ENCODE assay signal across 9 cellular contexts in the genomic region with DNA sequence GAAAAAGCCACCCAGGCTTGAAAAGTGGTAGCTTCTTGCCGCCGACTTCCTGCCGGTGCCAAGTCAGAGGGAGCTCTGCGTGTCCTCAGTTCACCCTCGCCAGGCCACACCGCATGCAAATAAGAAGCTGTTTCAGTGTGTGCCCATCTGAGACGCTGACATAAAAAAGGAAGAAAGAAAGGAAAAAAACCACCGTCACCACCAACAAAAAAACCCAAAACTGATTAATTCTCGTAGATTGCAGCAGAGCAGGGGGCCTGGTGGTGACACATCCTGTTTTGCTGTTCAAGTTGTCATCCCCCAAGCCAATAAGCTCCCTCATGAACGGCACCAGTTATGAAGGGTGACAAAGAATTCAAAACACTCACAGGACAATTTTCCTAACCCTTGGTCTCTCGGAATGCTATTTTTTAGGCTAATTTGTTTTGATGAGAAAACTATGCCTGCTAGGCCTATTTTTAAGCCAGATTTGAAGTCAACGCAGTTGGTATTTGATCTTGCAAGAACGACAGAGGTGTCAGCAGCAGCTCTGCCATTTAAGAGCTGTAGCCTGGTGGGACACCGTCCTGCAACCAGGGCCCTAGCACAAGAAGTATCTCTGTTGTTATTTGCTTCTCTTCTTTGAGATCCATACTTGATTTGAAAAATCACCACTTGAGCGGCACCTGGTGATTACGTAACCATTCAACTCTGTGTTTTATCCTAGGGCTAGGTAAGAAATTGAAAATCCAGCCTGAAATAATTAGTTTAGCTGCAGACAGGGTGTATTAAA.
A peak's percentile ranks its signal among the peaks of the same experiment; 100 is the strongest.
DNase-seq lines count a peak whose midpoint lies in the region; ATAC-seq and TF ChIP-seq lines count a peak whose summit lies in the region.
"Had no signal": no experiment of that assay in that cellular context is flagged by ENCODE, and none has a peak within 500 bp of the region (broad histone marks: within the 10 kb centered on the region; RNA-seq: fewer than 3 reads in every experiment).

No MANE protein-coding gene starts in this region.

- TF ChIP-seq EP300 in esophagus muscularis mucosa (IDR thresholded peaks at IDR 0.05) = no peak

- no peak for TF ChIP-seq POLR2A in esophagus muscularis mucosa (IDR thresholded peaks at IDR 0.05; ENCODE audit: low read depth)

- H3K27me3 Mint-ChIP-seq in CD8-positive, alpha-beta T cell (ENCODE audit: low read depth) = no peaks in the 10 kb centered on the region
- no peaks in the 10 kb centered on the region for H3K27me3 Mint-ChIP-seq in activated CD4-positive, alpha-beta memory T cell treated with anti-CD3 and anti-CD28 coated beads for 36 hours

- no peaks in the 10 kb centered on the region for H3K27me3 ChIP-seq in CD8-positive, alpha-beta T cell (ENCODE audit: insufficient read depth, low read length)
- no peaks in the 10 kb centered on the region for H3K27me3 ChIP-seq in esophagus muscularis mucosa

- H3K4me3 ChIP-seq in CD8-positive, alpha-beta T cell (ENCODE audit: low read depth, low read length) = peak overlapping the region; percentile 39
- no peak overlapping the region for H3K4me3 ChIP-seq in esophagus muscularis mucosa

- TF ChIP-seq CTCF in CD8-positive, alpha-beta T cell (IDR thresholded peaks at IDR 0.05) = no peak
- TF ChIP-seq CTCF in esophagus muscularis mucosa (IDR thresholded peaks at IDR 0.05) = no peak

- no peaks in the 10 kb centered on the region for H3K36me3 Mint-ChIP-seq in CD8-positive, alpha-beta T cell
- peaks cover 4% of the 10 kb centered on the region for H3K36me3 Mint-ChIP-seq in activated CD4-positive, alpha-beta memory T cell treated with anti-CD3 and anti-CD28 coated beads for 36 hours

- no peaks in the 10 kb centered on the region for H3K9me3 ChIP-seq in CD8-positive, alpha-beta T cell (ENCODE audit: low read length)
- H3K9me3 ChIP-seq in esophagus muscularis mucosa = no peaks in the 10 kb centered on the region

- intact Hi-C loops in CD8-positive, alpha-beta T cell (cut with DNase I, micrococcal nuclease) = loop anchor here (1.0 kb wide), 5 partner anchors 34 to 146 kb away; partner anchors contain the start of gene PFKFB3 (in 2 of the 2)
- intact Hi-C loops in activated CD4-positive, alpha-beta memory T cell treated with anti-CD3 and anti-CD28 coated beads for 36 hours (cut with micrococcal nuclease) = loop anchor here (1.0 to 2.0 kb wide), 6 partner anchors 48 to 146 kb away; partner anchors contain the start of gene PFKFB3
- intact Hi-C loops in esophagus muscularis mucosa (cut with DNase I) = no loop called here
- intact Hi-C loops in sciatic nerve (cut with DNase I) = no loop called here

- peak overlapping the region; percentile 81 for H3K4me3 Mint-ChIP-seq in CD8-positive, alpha-beta T cell
- peak overlapping the region; percentile 73 for H3K4me3 Mint-ChIP-seq in activated CD4-positive, alpha-beta memory T cell treated with anti-CD3 and anti-CD28 coated beads for 36 hours

- 52% methylated on average over 16 of the region's 16 CpGs for WGBS in esophagus muscularis mucosa

- peak overlapping the region; percentile 97 for H3K27ac Mint-ChIP-seq in CD8-positive, alpha-beta T cell
- H3K27ac Mint-ChIP-seq in activated CD4-positive, alpha-beta memory T cell treated with anti-CD3 and anti-CD28 coated beads for 36 hours = peak overlapping the region; percentile 99

- H3K27ac ChIP-seq in CD8-positive, alpha-beta T cell (ENCODE audit: low read depth, low read length) = peak overlapping the region; percentile 71
- H3K27ac ChIP-seq in esophagus muscularis mucosa (replicated peaks in 1 of 4) = peak overlapping the region in 1 of 4 donors; percentile 14

- peak; percentile 59 to 94 (median 78) for DNase-seq in CD8-positive, alpha-beta T cell
- DNase-seq in Kasumi-1 (lab: John Stamatoyannopoulos, UW) (peak; percentile 95), esophagus muscularis mucosa (ENCODE audit: extremely low spot score) (peak; percentile 91), sciatic nerve (ENCODE audit: low spot score) (no peak), COLO668 (lab: John Stamatoyannopoulos, UW; ENCODE audit: unreplicated experiment) (no peak), NCI-H1105 (lab: John Stamatoyannopoulos, UW) (no peak)
- DNase-seq in activated CD4-positive, alpha-beta memory T cell treated with anti-CD3 and anti-CD28 coated beads for 36 hours = peak; percentile 93

- H3K4me1 ChIP-seq in CD8-positive, alpha-beta T cell (ENCODE audit: insufficient read depth, low read length) = peaks cover 34% of the 10 kb centered on the region
- peaks cover 0 to 16% (median 0%) of the 10 kb centered on the region in 4 donors for H3K4me1 ChIP-seq in esophagus muscularis mucosa

- H3K9me3 Mint-ChIP-seq in CD8-positive, alpha-beta T cell = no peaks in the 10 kb centered on the region
- no peaks in the 10 kb centered on the region for H3K9me3 Mint-ChIP-seq in activated CD4-positive, alpha-beta memory T cell treated with anti-CD3 and anti-CD28 coated beads for 36 hours

- H3K4me1 Mint-ChIP-seq in CD8-positive, alpha-beta T cell (ENCODE audit: low read depth) = peaks cover 61% of the 10 kb centered on the region
- peaks cover 57% of the 10 kb centered on the region for H3K4me1 Mint-ChIP-seq in activated CD4-positive, alpha-beta memory T cell treated with anti-CD3 and anti-CD28 coated beads for 36 hours (ENCODE audit: low read depth)

- POLR2A ChIA-PET in CD8-positive, alpha-beta T cell (lab: Charles Lee) = interaction anchor here (0.6 to 4.6 kb wide), 31 partner anchors 8 to 263 kb away, joined by 3 to 48 read pairs (median 5); partner anchors contain the start of gene PFKFB3
- POLR2A ChIA-PET in activated CD4-positive, alpha-beta memory T cell treated with anti-CD3 and anti-CD28 coated beads for 36 hours (lab: Charles Lee) = interaction anchor here (1.0 to 3.0 kb wide), 18 partner anchors 28 to 291 kb away, joined by 3 to 29 read pairs (median 7); partner anchors contain the start of gene PFKFB3

- H3K36me3 ChIP-seq in CD8-positive, alpha-beta T cell (ENCODE audit: insufficient read depth, low read length) = no peaks in the 10 kb centered on the region
- no peaks in the 10 kb centered on the region for H3K36me3 ChIP-seq in esophagus muscularis mucosa

- ATAC-seq in CD8-positive, alpha-beta T cell = peak; percentile 89
- peak; percentile 94 for ATAC-seq in GM21528 (IDR thresholded peaks at IDR 0.05; ENCODE audit: low FRiP score, unreplicated experiment)
- ATAC-seq in sciatic nerve = peak; percentile 70
- ATAC-seq: HCT116 had no signal

- CTCF ChIA-PET in CD8-positive, alpha-beta T cell (lab: Charles Lee) = interaction anchor here (0.6 to 4.3 kb wide), 24 partner anchors 8 to 280 kb away, joined by 3 to 55 read pairs (median 4); partner anchors contain the start of gene PFKFB3
- CTCF ChIA-PET in activated CD4-positive, alpha-beta memory T cell treated with anti-CD3 and anti-CD28 coated beads for 36 hours (lab: Charles Lee) = interaction anchor here (0.7 to 3.2 kb wide), 16 partner anchors 34 to 330 kb away, joined by 3 to 19 read pairs (median 6); partner anchors contain the start of gene PFKFB3

Comparison
In these comparisons a context has a peak if more than half of its experiments do, and no peak if none do; other contexts are left out.
1. DNase-seq: peak in CD8-positive, alpha-beta T cell (7 of 7), Kasumi-1 (2 of 2), activated CD4-positive, alpha-beta memory T cell treated with anti-CD3 and anti-CD28 coated beads for 36 hours (single experiment) and esophagus muscularis mucosa (single experiment); none in sciatic nerve (single experiment), COLO668 (single experiment) and NCI-H1105 (single experiment).
2. intact Hi-C loops: an anchor here in CD8-positive, alpha-beta T cell (1.0 kb wide) and activated CD4-positive, alpha-beta memory T cell treated with anti-CD3 and anti-CD28 coated beads for 36 hours (1.0 to 2.0 kb wide); none called in esophagus muscularis mucosa and sciatic nerve.
3. Peak in every context shown above with its lines, with median percentiles within 50 percentile points of each other: ATAC-seq.